In genomic region chr1:156572663-156573018, GRCh38 we compare ENCODE assay signal across 9 cellular contexts. TPM values are rescaled to one million over a fixed set of nuclear protein-coding genes. Genes with fewer than 3 reads are reported as not detected.
DNase-seq lines count a peak whose midpoint lies in the region; ATAC-seq and TF ChIP-seq lines count a peak whose summit lies in the region.
"Had no signal": no experiment of that assay in that cellular context is flagged by ENCODE, and none has a peak within 500 bp of the region (broad histone marks: within the 10 kb centered on the region; RNA-seq: fewer than 3 reads in every experiment).

No MANE protein-coding gene starts in this region.

- H3K36me3 Mint-ChIP-seq in Caco-2 (ENCODE audit: insufficient read depth, unreplicated experiment) = peaks cover 26% of the 10 kb centered on the region
- H3K36me3 Mint-ChIP-seq in progenitor cell of endocrine pancreas (ENCODE audit: insufficient read depth) = peaks cover 8% of the 10 kb centered on the region

- H3K4me1 Mint-ChIP-seq in Caco-2 (ENCODE audit: low read depth, unreplicated experiment) (peaks cover 18% of the 10 kb centered on the region), progenitor cell of endocrine pancreas (ENCODE audit: low read depth) (peaks cover 17% of the 10 kb centered on the region)

- H3K9me3 ChIP-seq in Caco-2 (no peaks in the 10 kb centered on the region), NT2/D1 (ENCODE audit: insufficient read depth, low read length) (no peaks in the 10 kb centered on the region), mucosa of descending colon (no peaks in the 10 kb centered on the region)
- H3K9me3 ChIP-seq in effector memory CD4-positive, alpha-beta T cell (ENCODE audit: control insufficient read depth, low read length) = no peaks in the 10 kb centered on the region

- TF ChIP-seq CTCF in Caco-2 (IDR thresholded peaks at IDR 0.05; ENCODE audit: insufficient read depth in 1 of 2, low read depth in 1 of 2, low read length in 1 of 2, severe bottlenecking in 1 of 2, unreplicated experiment in 1 of 2) = no peak
- TF ChIP-seq CTCF in progenitor cell of endocrine pancreas (IDR thresholded peaks at IDR 0.05; ENCODE audit: unreplicated experiment) = no peak
- TF ChIP-seq CTCF in mucosa of descending colon (IDR thresholded peaks at IDR 0.05) = no peak

- H3K4me1 ChIP-seq in Caco-2 (peaks cover 15% of the 10 kb centered on the region; the same call in 1 of the 2 replicates), NT2/D1 (ENCODE audit: insufficient read depth, insufficient read length) (no peaks in the 10 kb centered on the region), mucosa of descending colon (ENCODE audit: low read depth) (peaks cover 17% of the 10 kb centered on the region)
- H3K4me1 ChIP-seq in effector memory CD4-positive, alpha-beta T cell (ENCODE audit: control insufficient read depth, insufficient read depth, low read length, poor library complexity, severe bottlenecking) = peaks cover 11% of the 10 kb centered on the region

- POLR2A ChIA-PET in Caco-2 (lab: Charles Lee) = no interaction called here

- peak overlapping the region; percentile 37 for H3K9ac ChIP-seq in NT2/D1 (ENCODE audit: insufficient read length, low read depth)

- DNase-seq in Caco-2 (no peak), NT2/D1 (ENCODE audit: low read depth, low spot score) (no peak), progenitor cell of endocrine pancreas (ENCODE audit: low spot score, unreplicated experiment) (no peak), Ammon's horn (ENCODE audit: low spot score) (no peak), putamen (ENCODE audit: low spot score) (no peak), mucosa of descending colon (no peak)
- no peak for DNase-seq in effector memory CD4-positive, alpha-beta T cell
- no peak for DNase-seq in stimulated activated CD4-positive, alpha-beta T cell treated with anti-CD3 and anti-CD28 coated beads, Interleukin-2, amount 100 ng/mL, for 24 hours

- peak overlapping the region; percentile 96 for H3K4me3 ChIP-seq in Caco-2 (ENCODE audit: low read depth, low read length)
- H3K4me3 ChIP-seq in NT2/D1 (ENCODE audit: insufficient read length, low read depth) = peak overlapping the region; percentile 89
- peak overlapping the region; percentile 47 for H3K4me3 ChIP-seq in effector memory CD4-positive, alpha-beta T cell (ENCODE audit: insufficient read depth, low read depth, low read length, poor library complexity, severe bottlenecking)
- H3K4me3 ChIP-seq in mucosa of descending colon = no peak overlapping the region

- CTCF ChIA-PET in Caco-2 (lab: Charles Lee) = no interaction called here

- H3K4me3 Mint-ChIP-seq in Caco-2 (ENCODE audit: unreplicated experiment) (peak overlapping the region; percentile 97), progenitor cell of endocrine pancreas (ENCODE audit: low read depth) (peak overlapping the region; percentile 94)

- H3K27me3 Mint-ChIP-seq in Caco-2 (ENCODE audit: insufficient read depth, unreplicated experiment) (no peaks in the 10 kb centered on the region), progenitor cell of endocrine pancreas (peaks cover 16% of the 10 kb centered on the region)

- ATAC-seq in mucosa of descending colon = no peak

- no peaks in the 10 kb centered on the region for H3K27me3 ChIP-seq in Caco-2 (replicated peaks; ENCODE audit: control insufficient read depth, insufficient read depth, low read length)
- H3K27me3 ChIP-seq in NT2/D1 (ENCODE audit: insufficient read depth, insufficient read length) = peaks cover 7% of the 10 kb centered on the region
- peaks cover 17% of the 10 kb centered on the region for H3K27me3 ChIP-seq in effector memory CD4-positive, alpha-beta T cell (replicated peaks; ENCODE audit: control insufficient read depth, insufficient read depth, low read length, poor library complexity, severe bottlenecking)

- intact Hi-C loops in Caco-2 (cut with micrococcal nuclease; ENCODE audit: unreplicated experiment) (loop anchor here (1.0 to 5.0 kb wide), 2 partner anchors 35 to 69 kb away; no protein-coding TSS in a partner anchor), mucosa of descending colon (cut with DNase I, micrococcal nuclease) (no loop called here)

- BruUV-seq in Caco-2 (replicated peaks; lab: Mats Ljungman, UMichigan) = no TSS peak

- H3K9me3 Mint-ChIP-seq in Caco-2 (ENCODE audit: unreplicated experiment) = no peaks in the 10 kb centered on the region
- no peaks in the 10 kb centered on the region for H3K9me3 Mint-ChIP-seq in progenitor cell of endocrine pancreas (ENCODE audit: low read depth)

- peak overlapping the region; percentile 83 for H3K27ac Mint-ChIP-seq in Caco-2 (ENCODE audit: unreplicated experiment)
- H3K27ac Mint-ChIP-seq in progenitor cell of endocrine pancreas = no peak overlapping the region

- H3K36me3 ChIP-seq in Caco-2 (ENCODE audit: control insufficient read depth, insufficient read depth, low read length) = no peaks in the 10 kb centered on the region
- peaks cover 23% of the 10 kb centered on the region for H3K36me3 ChIP-seq in NT2/D1 (ENCODE audit: insufficient read depth, insufficient read length, low read length)
- no peaks in the 10 kb centered on the region for H3K36me3 ChIP-seq in effector memory CD4-positive, alpha-beta T cell (ENCODE audit: control insufficient read depth, insufficient read depth, low read length)
- H3K36me3 ChIP-seq in mucosa of descending colon (ENCODE audit: low read depth) = no peaks in the 10 kb centered on the region

- no peak overlapping the region for H3K27ac ChIP-seq in effector memory CD4-positive, alpha-beta T cell (ENCODE audit: insufficient read depth, low read length, poor library complexity, severe bottlenecking)

RNA-seq across cellular contexts. Expression of gene IQGAP3, which starts 0.3 kb away (rescaled TPM):
- total RNA-seq in Caco-2 (2022) (35.8 and 37.6 TPM in 2 replicates), progenitor cell of endocrine pancreas (29.6 and 32.4 TPM in 2 replicates), mucosa of descending colon (10 to 100 TPM in 1 of 3 donors, 1 to 10 TPM in 2; 3.4 to 15.5 (median 5.7) TPM)

RNA-seq across cellular contexts. Expression of gene TTC24, which starts 6.9 kb away (rescaled TPM):
- total RNA-seq in Caco-2 (2022) (not detected in 2 replicates), progenitor cell of endocrine pancreas (not detected in 2 replicates), mucosa of descending colon (under 1 TPM; 0.25 to 0.43 (median 0.34) TPM)
- total RNA-seq: LHCN-M2 had no signal

RNA-seq across cellular contexts. Expression of gene NAXE, which starts 18.9 kb away (rescaled TPM):
- total RNA-seq in Caco-2 (2022) (99.8 and 105 TPM in 2 replicates), progenitor cell of endocrine pancreas (108 and 115 TPM in 2 replicates), mucosa of descending colon (10 to 100 TPM; 70.8 to 94.4 (median 86.5) TPM)

RNA-seq across cellular contexts. Expression of gene GPATCH4, which starts 28.6 kb away (rescaled TPM):
- total RNA-seq in Caco-2 (2022) = 52.5 and 53.5 TPM in 2 replicates
- total RNA-seq in progenitor cell of endocrine pancreas = 26.2 and 27.0 TPM in 2 replicates
- total RNA-seq in mucosa of descending colon = 10 to 100 TPM; 17.4 to 25.9 (median 21.5) TPM

RNA-seq across cellular contexts. Expression of gene HAPLN2, which starts 46.6 kb away (rescaled TPM):
- total RNA-seq in Caco-2 (2022) (not detected in 2 replicates), progenitor cell of endocrine pancreas (0.38 and 0.93 TPM in 2 replicates), mucosa of descending colon (under 1 TPM in 1 of 3 donors, not detected in 2; 0.28 TPM)
- total RNA-seq: LHCN-M2 had no signal
